In the genomic region with DNA sequence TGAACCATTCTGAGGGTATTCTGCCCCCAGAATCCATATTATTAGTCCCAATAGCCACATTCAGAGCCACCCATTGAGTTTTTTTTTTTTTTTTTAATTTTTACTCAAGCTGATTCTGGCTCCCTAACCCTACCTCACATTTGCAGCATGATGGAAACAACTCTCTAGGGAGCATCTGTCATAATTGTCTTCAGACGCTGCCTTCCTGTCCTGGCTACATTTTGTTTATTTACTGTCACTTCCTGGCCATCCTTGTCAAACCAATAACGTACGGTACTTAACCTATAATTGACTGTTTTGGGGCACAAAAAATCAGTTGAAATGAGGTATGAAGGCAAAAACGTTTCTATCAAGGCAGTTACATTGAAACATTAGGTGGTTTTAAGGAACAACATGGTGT, we compare ENCODE assay signal across 8 cellular contexts. TPM values are rescaled to one million over a fixed set of nuclear protein-coding genes. Genes with fewer than 3 reads are reported as not detected.
DNase-seq lines count a peak whose midpoint lies in the region; ATAC-seq and TF ChIP-seq lines count a peak whose summit lies in the region.

No MANE protein-coding gene starts in this region.

- TF ChIP-seq CTCF in GM12864 (IDR thresholded peaks at IDR 0.05; ENCODE audit: low read depth, low read length, missing control alignments) (no peak), brain microvascular endothelial cell (IDR thresholded peaks at IDR 0.05; ENCODE audit: low read depth, low read length, missing control alignments) (no peak), psoas muscle (IDR thresholded peaks at IDR 0.05) (no peak)

- H3K27ac ChIP-seq in brain microvascular endothelial cell = no peak overlapping the region
- no peak overlapping the region for H3K27ac ChIP-seq in psoas muscle

- H3K27me3 ChIP-seq in brain microvascular endothelial cell (replicated peaks) = no peaks in the 10 kb centered on the region
- no peaks in the 10 kb centered on the region for H3K27me3 ChIP-seq in psoas muscle (ENCODE audit: insufficient read depth in 3 of 3, low read length in 2 of 3)

- intact Hi-C loops in psoas muscle (cut with DNase I) = no loop called here

- H3K36me3 ChIP-seq in brain microvascular endothelial cell (replicated peaks) = peaks cover 22% of the 10 kb centered on the region
- no peaks in the 10 kb centered on the region for H3K36me3 ChIP-seq in psoas muscle (ENCODE audit: insufficient read depth in 1 of 2, low read depth in 1 of 2)

- peaks cover 9% of the 10 kb centered on the region for H3K4me1 ChIP-seq in psoas muscle

- H3K4me3 ChIP-seq in GM12864 (ENCODE audit: low read depth, low read length) = peak overlapping the region; percentile 63
- H3K4me3 ChIP-seq in brain microvascular endothelial cell (ENCODE audit: low read depth, low read length) = peak overlapping the region; percentile 70
- peak overlapping the region; percentile 62 for H3K4me3 ChIP-seq in psoas muscle

- 30 to 38% (median 36%) methylated on average over 4 of the region's 4 CpGs for WGBS in psoas muscle, 3 donors

- in situ Hi-C loops in brain microvascular endothelial cell (cut with HindIII; ENCODE audit: low pct_ligation_motif_present, low sequenced_read_pairs) = no loop called here

- DNase-seq in GM12864 (ENCODE audit: low read depth) (no peak), brain microvascular endothelial cell (no peak), psoas muscle (no peak), cerebellum (ENCODE audit: low spot score) (no peak)

- no peaks in the 10 kb centered on the region for H3K9me3 ChIP-seq in psoas muscle

- ATAC-seq in HG02885 (IDR thresholded peaks at IDR 0.05; ENCODE audit: poor library complexity, unreplicated experiment) = peak; percentile 15
- ATAC-seq in psoas muscle = no peak
- ATAC-seq in HG03159 (IDR thresholded peaks at IDR 0.05; ENCODE audit: unreplicated experiment) = no peak
- ATAC-seq in HG03135 (IDR thresholded peaks at IDR 0.05; ENCODE audit: unreplicated experiment) = no peak
- no peak for ATAC-seq in GM19467 (IDR thresholded peaks at IDR 0.05; ENCODE audit: unreplicated experiment)

RNA-seq across cellular contexts. Expression of a gene that starts 2.1 kb away (rescaled TPM):
- total RNA-seq in psoas muscle (1 to 10 TPM; 2.8 to 5.7 (median 4.9) TPM), cerebellum (2.9 TPM)
- polyA plus RNA-seq in psoas muscle = 1 to 10 TPM in 1 of 3 donors, under 1 TPM in 2; 0.52 to 4.4 (median 0.88) TPM

RNA-seq across cellular contexts. Expression of a gene that starts 28.8 kb away (rescaled TPM):
- total RNA-seq in psoas muscle (10 to 100 TPM; 43.1 to 64.9 (median 50.9) TPM), cerebellum (41.6 TPM)
- polyA plus RNA-seq in psoas muscle = 10 to 100 TPM; 15.7 to 40.4 (median 32.4) TPM
